Comparison of ENCODE assay signal across 8 cellular contexts in genomic region chrX:48801281-48802088, GRCh38. TPM values are rescaled to one million over a fixed set of nuclear protein-coding genes. Genes with fewer than 3 reads are reported as not detected.
DNase-seq lines count a peak whose midpoint lies in the region; ATAC-seq and TF ChIP-seq lines count a peak whose summit lies in the region.

Gene HDAC6, plus strand, starts transcription at chrX:48802067. Its CDS starts 626 bp downstream, at chrX:48802693.

- H3K27ac Mint-ChIP-seq in T-helper 17 cell (peak within 1 kb of the TSS; percentile 98), progenitor cell of endocrine pancreas (peak within 1 kb of the TSS; percentile 99)

- no peaks in the 10 kb centered on the region for H3K9me3 ChIP-seq in T-helper 17 cell (ENCODE audit: control insufficient read depth, low read length, poor library complexity, severe bottlenecking)

- H3K4me1 Mint-ChIP-seq in T-helper 17 cell (peaks cover 16% of the 10 kb centered on the region), progenitor cell of endocrine pancreas (ENCODE audit: low read depth) (peaks cover 5% of the 10 kb centered on the region)

- TF ChIP-seq CTCF in GM13977 (IDR thresholded peaks at IDR 0.05; ENCODE audit: extremely low read depth, insufficient read depth, missing control alignments) (no peak), progenitor cell of endocrine pancreas (IDR thresholded peaks at IDR 0.05; ENCODE audit: unreplicated experiment) (no peak)

- H3K36me3 Mint-ChIP-seq in T-helper 17 cell (ENCODE audit: low read depth), result no peaks in the 10 kb centered on the region
- H3K36me3 Mint-ChIP-seq in progenitor cell of endocrine pancreas (ENCODE audit: insufficient read depth), result peaks cover 11% of the 10 kb centered on the region

- intact Hi-C loops in left cardiac atrium (cut with DNase I), result loop anchor here in 1 of 2 donors (5.0 kb wide), 1 partner anchor 91 kb away; no protein-coding TSS in a partner anchor

- H3K4me3 Mint-ChIP-seq in T-helper 17 cell (peak within 1 kb of the TSS; percentile 97), progenitor cell of endocrine pancreas (ENCODE audit: low read depth) (peak within 1 kb of the TSS; percentile 90)

- in situ Hi-C loops in GM13977 (cut with MboI; ENCODE audit: low pct_unique_long_range_greater_than_20kb, low sequenced_read_pairs, unreplicated experiment), result no loop called here

- H3K27me3 Mint-ChIP-seq in T-helper 17 cell, result no peaks in the 10 kb centered on the region
- no peaks in the 10 kb centered on the region for H3K27me3 Mint-ChIP-seq in progenitor cell of endocrine pancreas

- ATAC-seq in HG02884 (IDR thresholded peaks at IDR 0.05; ENCODE audit: unreplicated experiment) (peak; percentile 87), T-helper 17 cell (peak; percentile 86), left cardiac atrium (peak; percentile 95 to 96)

- DNase-seq in GM13977 (ENCODE audit: low spot score), result peak; percentile 90
- DNase-seq in NCI-H1694 (lab: John Stamatoyannopoulos, UW), result peak; percentile 97
- DNase-seq in T-helper 17 cell, result peak; percentile 87 to 94 (median 90)
- DNase-seq in amygdala (lab: John Stamatoyannopoulos, UW), result peak; percentile 29 to 98 (median 93)
- DNase-seq in left cardiac atrium, result peak; percentile 97
- DNase-seq in progenitor cell of endocrine pancreas (ENCODE audit: low spot score, unreplicated experiment), result peak; percentile 84
- DNase-seq in ureter (ENCODE audit: low spot score), result peak; percentile 96

- peaks cover 14% of the 10 kb centered on the region for H3K9me3 Mint-ChIP-seq in progenitor cell of endocrine pancreas (ENCODE audit: low read depth)

RNA-seq across cellular contexts. Expression of gene HDAC6, which starts in this region (rescaled TPM):
- total RNA-seq in T-helper 17 cell (10 to 100 TPM; 83.4 to 84.4 TPM), left cardiac atrium (10 to 100 TPM; 43.1 to 44.6 TPM), progenitor cell of endocrine pancreas (234 and 261 TPM in 2 replicates), ureter (96.8 TPM)

Comparison
In these comparisons a context has a peak if more than half of its experiments do, and no peak if none do; other contexts are left out.
1. Peak in every context shown above with its lines: DNase-seq and ATAC-seq.